9 cellular contexts compared by ENCODE assay signal in the genomic region with DNA sequence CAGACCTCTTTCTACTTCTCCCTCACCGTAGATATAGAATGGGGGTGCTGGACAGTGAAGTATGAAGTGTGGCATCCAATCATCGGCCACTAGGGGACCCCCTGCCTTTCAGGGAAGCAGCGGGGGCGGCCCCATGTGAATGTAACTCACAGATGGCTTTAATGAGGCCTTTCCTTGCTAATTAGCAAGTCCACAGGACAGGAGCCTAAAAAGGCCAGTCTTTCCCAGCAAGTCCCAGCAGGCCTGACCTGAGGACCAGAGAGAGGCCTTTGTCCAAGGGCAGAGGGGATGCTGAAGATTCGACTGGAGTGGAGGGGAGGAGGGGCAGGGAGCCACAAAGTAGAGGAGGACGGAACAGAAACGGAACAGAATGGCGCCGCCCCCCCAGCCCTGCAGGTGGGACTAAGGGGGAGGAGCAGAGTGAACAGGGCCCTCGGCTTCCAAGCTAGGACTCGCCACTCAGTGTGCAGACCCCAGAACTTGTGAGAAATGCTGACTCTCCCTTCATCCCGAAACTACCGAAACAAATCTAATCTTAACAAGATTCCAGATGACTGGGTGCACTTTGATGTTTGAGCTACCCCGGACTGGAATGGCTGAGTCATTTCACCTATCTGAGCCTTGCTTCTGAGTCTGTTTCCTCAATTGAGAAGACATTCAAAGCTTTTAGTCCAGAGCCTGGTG. TPM values are rescaled to one million over a fixed set of nuclear protein-coding genes. Genes with fewer than 3 reads are reported as not detected.
DNase-seq lines count a peak whose midpoint lies in the region; ATAC-seq and TF ChIP-seq lines count a peak whose summit lies in the region.
"Had no signal": no experiment of that assay in that cellular context is flagged by ENCODE, and none has a peak within 500 bp of the region (broad histone marks: within the 10 kb centered on the region; RNA-seq: fewer than 3 reads in every experiment).

No MANE protein-coding gene starts in this region.

- H3F3A ChIP-seq in neural cell (ENCODE audit: insufficient read depth, low read length, poor library complexity, severe bottlenecking): no peaks in the 10 kb centered on the region

- H3K36me3 Mint-ChIP-seq in chondrocyte (ENCODE audit: low read depth): peaks cover 1% of the 10 kb centered on the region

- no peaks in the 10 kb centered on the region for H4K20me1 ChIP-seq in neural cell (ENCODE audit: insufficient read depth)

- H3K36me3 ChIP-seq in A673 (ENCODE audit: insufficient read depth, low read length, poor library complexity, severe bottlenecking): no peaks in the 10 kb centered on the region
- no peaks in the 10 kb centered on the region for H3K36me3 ChIP-seq in neural cell (ENCODE audit: insufficient read depth, low read length)

- peak; percentile 53 for TF ChIP-seq CTCF in A673 (conservative IDR thresholded peaks at IDR 0.05; ENCODE audit: low read depth, low read length)
- TF ChIP-seq CTCF in chondrocyte (IDR thresholded peaks at IDR 0.05): peak; percentile 63
- TF ChIP-seq CTCF in neural cell (IDR thresholded peaks at IDR 0.05; ENCODE audit: poor library complexity, severe bottlenecking): peak; percentile 27

- no peak overlapping the region for H2AFZ ChIP-seq in neural cell (ENCODE audit: low read depth, low read length)

- POLR2A ChIA-PET in A673 (lab: Charles Lee; ENCODE audit: low non-redundant PET): no interaction called here

- H3K9me3 ChIP-seq in A673 (ENCODE audit: low read depth, low read length, poor library complexity, severe bottlenecking): no peaks in the 10 kb centered on the region
- H3K9me3 ChIP-seq in neural cell (ENCODE audit: low read length): no peaks in the 10 kb centered on the region

- TF ChIP-seq EP300 in neural cell (conservative IDR thresholded peaks at IDR 0.05; ENCODE audit: poor library complexity, severe bottlenecking): no peak

- H3K4me1 Mint-ChIP-seq in chondrocyte (ENCODE audit: low read depth): peaks cover 37% of the 10 kb centered on the region

- H3K27me3 Mint-ChIP-seq in chondrocyte (ENCODE audit: low read depth): no peaks in the 10 kb centered on the region

- H3K9me2 ChIP-seq in neural cell (ENCODE audit: insufficient read depth, low read length): no peaks in the 10 kb centered on the region

- intact Hi-C loops in A673 (cut with micrococcal nuclease; ENCODE audit: unreplicated experiment): no loop called here

- H3K27me3 ChIP-seq in A673 (replicated peaks; ENCODE audit: insufficient read depth, low read depth, low read length, poor library complexity) (no peaks in the 10 kb centered on the region), neural cell (ENCODE audit: insufficient read depth, low read depth, low read length) (peaks cover 4% of the 10 kb centered on the region)

- peak; percentile 57 for ATAC-seq in GM19023 (IDR thresholded peaks at IDR 0.05; ENCODE audit: unreplicated experiment)
- no peak for ATAC-seq in HG03439 (IDR thresholded peaks at IDR 0.05; ENCODE audit: unreplicated experiment)
- ATAC-seq in GM19397 (IDR thresholded peaks at IDR 0.05; ENCODE audit: unreplicated experiment): no peak

- H3K27ac ChIP-seq in A673 (ENCODE audit: low read depth, low read length, poor library complexity, severe bottlenecking) (peak overlapping the region; percentile 41), neural cell (ENCODE audit: low read length) (no peak overlapping the region)

- H3K9me3 Mint-ChIP-seq in chondrocyte (ENCODE audit: low read depth): peaks cover 1% of the 10 kb centered on the region

- CTCF ChIA-PET in A673 (lab: Charles Lee): no interaction called here

- no peak overlapping the region for H3K4me2 ChIP-seq in neural cell (ENCODE audit: low read length)

- TF ChIP-seq RAD21 in neural cell (conservative IDR thresholded peaks at IDR 0.05): no peak

- H3K4me3 Mint-ChIP-seq in chondrocyte (ENCODE audit: unreplicated experiment): no peak overlapping the region

- H3K9ac ChIP-seq in neural cell (ENCODE audit: low read length): no peak overlapping the region

- H3K4me3 ChIP-seq in A673 (ENCODE audit: low read depth, low read length, poor library complexity, severe bottlenecking) (no peak overlapping the region), neural cell (ENCODE audit: low read length) (no peak overlapping the region)

- BruUV-seq in A673 (replicated peaks; lab: Mats Ljungman, UMichigan): no TSS peak

- no peaks in the 10 kb centered on the region for H3K79me2 ChIP-seq in neural cell (replicated peaks; ENCODE audit: insufficient read depth, low read length)

- DNase-seq in A673 (ENCODE audit: low spot score) (peak; percentile 64), OCI-M1 (lab: John Stamatoyannopoulos, UW) (peak; percentile 71), chondrocyte (ENCODE audit: low spot score) (no peak), NOMO-1 treated with dmso at 0.1 percent for 144 hours (lab: John Stamatoyannopoulos, UW; ENCODE audit: unreplicated experiment) (no peak)

- H3K4me1 ChIP-seq in A673 (ENCODE audit: insufficient read depth, low read length, poor library complexity, severe bottlenecking): peaks cover 29% of the 10 kb centered on the region

- peak overlapping the region; percentile 59 for H3K27ac Mint-ChIP-seq in chondrocyte (ENCODE audit: unreplicated experiment)

TF ChIP-seq in neural cell, 6 proteins besides CTCF, POLR2A, EP300 and RAD21:
- no peak for TF ChIP-seq MXI1 (conservative IDR thresholded peaks at IDR 0.05; ENCODE audit: poor library complexity, severe bottlenecking)
- TF ChIP-seq SMC3 (conservative IDR thresholded peaks at IDR 0.05; ENCODE audit: poor library complexity): no peak
- TF ChIP-seq TAF1 (IDR thresholded peaks at IDR 0.05; ENCODE audit: low read depth): no peak

RNA-seq across cellular contexts. Expression of a gene that starts 5.8 kb away (rescaled TPM):
- 0.04 and 0.15 TPM in 2 replicates for total RNA-seq in A673 (2021)
- total RNA-seq in chondrocyte: 0.75 to 5.8 TPM (median 5.2 TPM) in 3 replicates
- polyA plus RNA-seq in neural cell: not detected in 2 replicates
- polyA minus RNA-seq in neural cell: not detected in 2 replicates

RNA-seq across cellular contexts. Expression of a gene that starts 36.5 kb away (rescaled TPM):
- total RNA-seq in A673 (2021) (not detected in 2 replicates), chondrocyte (0.38 TPM in 1 of 3 replicates, not detected in the others)
- polyA plus RNA-seq in neural cell: 0.24 and 0.78 TPM in 2 replicates
- polyA minus RNA-seq in neural cell: 0.58 TPM in 1 of 2 replicates, not detected in the other
- total RNA-seq: lung microvascular endothelial cell had no signal

RNA-seq across cellular contexts. Expression of a gene that starts 58.1 kb away (rescaled TPM):
- total RNA-seq in A673 (2021) (1.7 and 2.0 TPM in 2 replicates), chondrocyte (0.54 to 1.1 TPM (median 0.77 TPM) in 3 replicates)
- 1.6 and 2.6 TPM in 2 replicates for polyA plus RNA-seq in neural cell
- 0.73 and 1.0 TPM in 2 replicates for polyA minus RNA-seq in neural cell

Comparison
In these comparisons a context has a peak if more than half of its experiments do, and no peak if none do; other contexts are left out.
1. DNase-seq: peak in A673 (single experiment) and OCI-M1 (single experiment); none in chondrocyte (single experiment) and NOMO-1 treated with dmso at 0.1 percent for 144 hours (single experiment).
2. Peak in every context shown above with its lines, with median percentiles within 50 percentile points of each other: CTCF ChIP-seq.